Comparison of ENCODE assay signal across 9 cellular contexts in the genomic region with DNA sequence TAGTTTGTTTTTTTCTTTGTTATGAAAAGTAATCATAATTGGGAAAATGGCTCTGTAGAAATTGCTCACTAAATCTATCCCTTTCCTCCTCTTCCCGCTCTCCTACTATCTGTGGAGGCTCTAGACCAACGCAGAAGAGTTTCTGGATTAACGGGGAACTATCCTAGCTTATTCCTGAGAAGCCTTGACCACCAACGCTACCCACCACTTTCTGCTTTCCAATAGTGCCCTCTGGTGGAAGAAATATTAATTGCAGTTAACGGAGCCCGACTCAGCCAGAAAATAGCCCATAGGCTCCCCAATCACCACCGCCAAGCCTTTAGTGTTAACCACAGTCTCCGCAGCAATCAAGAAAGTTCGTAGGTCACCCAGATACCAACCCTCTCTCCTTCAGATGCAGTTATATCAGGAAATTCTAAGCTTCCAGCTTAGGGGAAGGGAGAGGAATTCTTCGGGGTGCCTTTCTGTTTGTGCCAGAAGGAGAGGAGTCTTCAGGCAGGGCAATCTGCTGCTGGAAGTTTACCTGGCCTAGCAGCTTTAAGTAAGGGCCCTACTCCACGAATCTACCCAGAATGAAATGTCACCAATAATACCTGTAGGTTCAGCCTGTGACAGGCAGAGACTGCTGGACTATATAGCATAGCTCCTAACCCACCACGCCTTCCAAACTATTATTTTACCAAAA. TPM values are rescaled to one million over a fixed set of nuclear protein-coding genes. Genes with fewer than 3 reads are reported as not detected.
A peak's percentile ranks its signal among the peaks of the same experiment; 100 is the strongest.
DNase-seq lines count a peak whose midpoint lies in the region; ATAC-seq, FAIRE-seq and TF ChIP-seq lines count a peak whose summit lies in the region.
"Had no signal": no experiment of that assay in that cellular context is flagged by ENCODE, and none has a peak within 500 bp of the region (broad histone marks: within the 10 kb centered on the region; RNA-seq: fewer than 3 reads in every experiment).

No MANE protein-coding gene starts in this region.

- CTCF ChIA-PET in H1 (lab: Charles Lee; ENCODE audit: partially characterized antibody): interaction anchor here (0.6 to 5.0 kb wide), 62 partner anchors 10 to 1599 kb away, joined by 3 to 67 read pairs (median 4); partner anchors contain the start of gene SSH2

- no peak overlapping the region for H3K23ac ChIP-seq in H1 (ENCODE audit: insufficient read length)

- H4K20me1 ChIP-seq in H1 (replicated peaks in 1 of 2; ENCODE audit: control insufficient read depth in 1 of 2, insufficient read depth in 2 of 2, low read length in 2 of 2): no peaks in the 10 kb centered on the region

- H3K4me2 ChIP-seq in H1 (ENCODE audit: insufficient read depth in 1 of 2, low read depth in 2 of 2, low read length in 2 of 2): peak overlapping the region in 1 of 2 experiments; percentile 15; a peak in 1 of 4 replicates

- H4K91ac ChIP-seq in H1 (replicated peaks; ENCODE audit: insufficient read length, low read length): no peak overlapping the region

- no peaks in the 10 kb centered on the region for H3K4me1 Mint-ChIP-seq in memory B cell

- TF ChIP-seq POLR2A in H1 (IDR thresholded peaks at IDR 0.05; ENCODE audit: control extremely low read depth in 1 of 2, low read depth in 2 of 2, low read length in 2 of 2) (no peak), testis (IDR thresholded peaks at IDR 0.05) (no peak)

- H3K4me3 Mint-ChIP-seq in memory B cell: no peak overlapping the region

- no peak for TF ChIP-seq EP300 in H1 (IDR thresholded peaks at IDR 0.05; ENCODE audit: borderline replicate concordance in 1 of 2, low read depth in 2 of 2, low read length in 2 of 2)

- H2BK5ac ChIP-seq in H1 (ENCODE audit: low read depth, low read length): no peak overlapping the region

- H2AFZ ChIP-seq in H1 (ENCODE audit: low read length): peak overlapping the region; percentile 98

- no peak overlapping the region for H3K27ac Mint-ChIP-seq in memory B cell

- no peak overlapping the region for H3K56ac ChIP-seq in H1 (replicated peaks; ENCODE audit: insufficient read length, low read depth, low read length)

- no peak overlapping the region for H3K14ac ChIP-seq in H1 (ENCODE audit: insufficient read length)

- no peak overlapping the region for H2BK12ac ChIP-seq in H1 (ENCODE audit: low read depth, low read length)

- H3K27ac ChIP-seq in H1 (ENCODE audit: low read depth, low read length) (no peak overlapping the region), testis (no peak overlapping the region)
- H3K27ac ChIP-seq: skin epidermis had no signal

- peak; percentile 64 for ATAC-seq in memory B cell (ENCODE audit: low read depth)
- ATAC-seq in HG03095 (IDR thresholded peaks at IDR 0.05; ENCODE audit: unreplicated experiment): no peak

- no peak overlapping the region for H2BK15ac ChIP-seq in H1 (ENCODE audit: low read length)

- peak; percentile 18 to 87 (median 76) for TF ChIP-seq CTCF in H1 (IDR thresholded peaks at IDR 0.05; ENCODE audit: control extremely low read depth in 1 of 3, insufficient read depth in 1 of 3, low read depth in 1 of 3, low read length in 3 of 3)
- peak; percentile 76 to 92 (median 88) for TF ChIP-seq CTCF in testis (IDR thresholded peaks at IDR 0.05)

- H3K4me3 ChIP-seq in H1 (ENCODE audit: extremely low read depth in 1 of 4, insufficient read depth in 2 of 4, low read depth in 3 of 4, low read length in 4 of 4) (no peak overlapping the region), testis (no peak overlapping the region)
- H3K4me3 ChIP-seq: skin epidermis had no signal

- intact Hi-C loops in testis (cut with DNase I; ENCODE audit: low total_unique reads): no loop called here

- peak; percentile 93 to 96 for TF ChIP-seq RAD21 in H1 (IDR thresholded peaks at IDR 0.05 in 1 of 2, conservative IDR thresholded peaks at IDR 0.05 in 1 of 2; ENCODE audit: low read depth in 2 of 2, low read length in 2 of 2)

- no peak overlapping the region for H2AK5ac ChIP-seq in H1 (ENCODE audit: low read depth, low read length)

- H3K9ac ChIP-seq in H1 (replicated peaks in 1 of 4; ENCODE audit: extremely low read depth in 1 of 4, low read depth in 3 of 4, low read length in 3 of 4): no peak overlapping the region

- FAIRE-seq in H1 (lab: Jason Lieb, UNC): peak; percentile 78

- WGBS in H1 (ENCODE audit: extremely low coverage in 1 of 2, insufficient coverage in 1 of 2, insufficient read length in 1 of 2, insufficient replicate concordance in 2 of 2, low coverage in 1 of 2, low lambda C conversion rate in 2 of 2, missing lambda C conversion rate in 1 of 2), 2 experiments: 34% methylated on average over 12 of the region's 12 CpGs; no CpG with 5 or more reads in 1 of the 2 experiments
- WGBS in testis, 2 donors: 14 to 17% methylated on average over 12 of the region's 12 CpGs

- no peak overlapping the region for H4K8ac ChIP-seq in H1 (ENCODE audit: extremely low read depth, insufficient read depth, low read length)

- H3K27me3 ChIP-seq in H1 (replicated peaks in 1 of 4; ENCODE audit: control insufficient read depth in 3 of 4, extremely low read depth in 1 of 4, insufficient read depth in 3 of 4, low read length in 3 of 4): no peaks in the 10 kb centered on the region
- no peaks in the 10 kb centered on the region for H3K27me3 ChIP-seq in testis

- H2BK120ac ChIP-seq in H1 (replicated peaks; ENCODE audit: low read depth, low read length): no peak overlapping the region

- no peaks in the 10 kb centered on the region for H3K36me3 Mint-ChIP-seq in memory B cell

- H3K4ac ChIP-seq in H1 (replicated peaks; ENCODE audit: insufficient read length, low read depth, low read length): no peak overlapping the region

- H2BK20ac ChIP-seq in H1 (ENCODE audit: low read length): no peak overlapping the region

- H3K79me2 ChIP-seq in H1 (ENCODE audit: control insufficient read depth in 1 of 2, insufficient read depth in 2 of 2, low read length in 2 of 2): no peaks in the 10 kb centered on the region

- POLR2A ChIA-PET in H1 (lab: Charles Lee; ENCODE audit: partially characterized antibody): interaction anchor here (1.3 kb wide), 1 partner anchor 11 kb away, joined by 3 read pairs; no protein-coding TSS in a partner anchor

- no peak overlapping the region for H4K5ac ChIP-seq in H1 (ENCODE audit: insufficient read length, low read depth, low read length)

- H3K36me3 ChIP-seq in H1 (ENCODE audit: control insufficient read depth in 2 of 4, insufficient read depth in 4 of 4, low read length in 3 of 4): no peaks in the 10 kb centered on the region
- H3K36me3 ChIP-seq in testis (ENCODE audit: low read depth, missing control alignments): no peaks in the 10 kb centered on the region

- H3K27me3 Mint-ChIP-seq in memory B cell: peaks cover 14% of the 10 kb centered on the region

- no peak overlapping the region for H3K18ac ChIP-seq in H1 (ENCODE audit: extremely low read depth, low read length)

- H3K79me1 ChIP-seq in H1 (ENCODE audit: low read depth, low read length): no peaks in the 10 kb centered on the region

- no peaks in the 10 kb centered on the region for H3K9me3 Mint-ChIP-seq in memory B cell

- no peaks in the 10 kb centered on the region for H3K23me2 ChIP-seq in H1 (ENCODE audit: low read depth, low read length)

- H3K9me3 ChIP-seq in H1 (ENCODE audit: insufficient read depth in 2 of 2, low read depth in 1 of 2, low read length in 1 of 2) (no peaks in the 10 kb centered on the region), testis (no peaks in the 10 kb centered on the region)

- peak; percentile 61 to 78 for DNase-seq in AML-193 (lab: John Stamatoyannopoulos, UW)
- peak; percentile 40 for DNase-seq in GM19238 (ENCODE audit: insufficient read length, low spot score)
- peak; percentile 49 to 63 for DNase-seq in NCI-H446 (lab: John Stamatoyannopoulos, UW)
- peak; percentile 56 for DNase-seq in activated CD4-positive, alpha-beta T cell treated with anti-CD3 and anti-CD28 coated beads for 48 hours
- peak in 1 of 2 experiments; percentile 81 for DNase-seq in H1 (ENCODE audit: low read depth in 1 of 2, low spot score in 2 of 2)
- DNase-seq in memory B cell (ENCODE audit: low spot score in 2 of 2): peak; percentile 66 to 73
- peak; percentile 73 for DNase-seq in testis

- H3K4me1 ChIP-seq in H1 (replicated peaks in 1 of 4; ENCODE audit: control insufficient read depth in 3 of 4, insufficient read depth in 4 of 4, low read length in 3 of 4): no peaks in the 10 kb centered on the region
- no peaks in the 10 kb centered on the region for H3K4me1 ChIP-seq in testis

TF ChIP-seq in H1, 55 proteins besides CTCF, POLR2A, EP300 and RAD21 (continues in another document):
- TF ChIP-seq CBX8 (IDR thresholded peaks at IDR 0.05; ENCODE audit: borderline replicate concordance, low read depth, low read length) (no peak), CEBPB (IDR thresholded peaks at IDR 0.05; ENCODE audit: low read depth, low read length) (no peak), TEAD4 (IDR thresholded peaks at IDR 0.05; ENCODE audit: low read depth, low read length) (no peak), SP1 (IDR thresholded peaks at IDR 0.05; ENCODE audit: low read depth, low read length) (no peak), MAFK (IDR thresholded peaks at IDR 0.05; ENCODE audit: low read depth, low read length) (no peak), RNF2 (IDR thresholded peaks at IDR 0.05; ENCODE audit: borderline replicate concordance, low read depth, low read length, missing control alignments, poor library complexity, severe bottlenecking) (no peak), EGR1 (IDR thresholded peaks at IDR 0.05; ENCODE audit: borderline replicate concordance, low read depth, low read length) (no peak), ZNF274 (IDR thresholded peaks at IDR 0.05; ENCODE audit: borderline replicate concordance, extremely low read depth, low read length) (no peak), PHF8 (conservative IDR thresholded peaks at IDR 0.05; ENCODE audit: low read depth, low read length) (no peak), POU5F1 (IDR thresholded peaks at IDR 0.05; ENCODE audit: low read depth, low read length) (no peak), HDAC6 (IDR thresholded peaks at IDR 0.05; ENCODE audit: low read depth, low read length) (no peak), HDAC2 (IDR thresholded peaks at IDR 0.05; ENCODE audit: borderline replicate concordance in 1 of 2, low read depth in 2 of 2, low read length in 2 of 2) (no peak), SRF (IDR thresholded peaks at IDR 0.05; ENCODE audit: low read depth, low read length) (no peak), SIRT6 (IDR thresholded peaks at IDR 0.05; ENCODE audit: low read length) (no peak)

RNA-seq across cellular contexts. Expression of gene NSRP1, which starts 23.0 kb away (rescaled TPM):
- total RNA-seq in H1 (2021; fragmentation: NEBNext Ultra II Directional; extraction: Animal tissue kit (Norgen Biotek cat#: 25700)): 22.4 and 22.7 TPM in 2 replicates
- polyA plus RNA-seq in H1 (2011; rRNA removed) (5.4 and 6.1 TPM in 2 replicates), testis (ENCODE audit: insufficient read depth, low read depth, low replicate concordance) (12.6 TPM)
- polyA plus RNA-seq in H1 (2011; cell fraction: cytosol; rRNA removed): 11.6 TPM
- 14.6 TPM for polyA plus RNA-seq in H1 (2011; cell fraction: nucleus; rRNA removed)
- polyA plus RNA-seq in H1 (2012, experiment 1 of 2): 18.9 to 42.8 TPM (median 22.4 TPM) in 4 replicates
- 3.5 TPM for polyA plus RNA-seq in H1 (2012, experiment 2 of 2)
- 66.5 TPM for polyA plus RNA-seq in H1 (2013, experiment 1 of 2)
- 65.2 TPM for polyA plus RNA-seq in H1 (2013, experiment 2 of 2)
- 8.4 and 8.9 TPM in 2 replicates for polyA minus RNA-seq in H1 (2011; rRNA and poly(A)+ RNA removed)
- 27.4 TPM for polyA minus RNA-seq in H1 (2011; cell fraction: cytosol; rRNA and poly(A)+ RNA removed)
- 32.1 TPM for polyA minus RNA-seq in H1 (2011; cell fraction: nucleus; rRNA and poly(A)+ RNA removed)
- total RNA-seq in testis: 10 to 100 TPM; 34.3 to 53.7 TPM
